ENCODE assay signal across 14 cellular contexts in genomic region chr5:180813418-180813817, GRCh38. TPM values are rescaled to one million over a fixed set of nuclear protein-coding genes. Genes with fewer than 3 reads are reported as not detected.
A peak's percentile ranks its signal among the peaks of the same experiment; 100 is the strongest.
DNase-seq lines count a peak whose midpoint lies in the region; ATAC-seq and TF ChIP-seq lines count a peak whose summit lies in the region.
"Had no signal": no experiment of that assay in that cellular context is flagged by ENCODE, and none has a peak within 500 bp of the region (broad histone marks: within the 10 kb centered on the region; RNA-seq: fewer than 3 reads in every experiment).

No MANE protein-coding gene starts in this region.

- H3K36me3 Mint-ChIP-seq in activated T-helper 17 cell treated with anti-CD3 and anti-CD28 coated beads, Interleukin-2, amount 50 U/mL, for 72 hours (ENCODE audit: low read depth), result peaks cover 20% of the 10 kb centered on the region
- H3K36me3 Mint-ChIP-seq in natural killer cell, result no peaks in the 10 kb centered on the region

- peak; percentile 45 for DNase-seq in CD1c-positive myeloid dendritic cell (ENCODE audit: extremely low spot score)
- no peak for DNase-seq in GM12865 (ENCODE audit: low read depth)
- DNase-seq in natural killer cell, result no peak
- no peak for DNase-seq in NCI-H526 (lab: John Stamatoyannopoulos, UW)
- no peak for DNase-seq in NK-92 (lab: John Stamatoyannopoulos, UW; ENCODE audit: unreplicated experiment)
- no peak for DNase-seq in NK-92 treated with Interleukin-12 subunit alpha and Interleukin-12 subunit beta, amount 100 ng/mL, for 24 hours (lab: John Stamatoyannopoulos, UW)
- DNase-seq: activated B cell treated with CpG ODN at 0.5 μM for 24 hours; activated naive CD4-positive, alpha-beta T cell treated with Interleukin-2 at 50 U/mL for 16 hours; DMS 273 treated with DMSO at 0.1 percent for 48 hours; foreskin fibroblast; left ventricle myocardium superior; NCI-H2081 had no signal

- intact Hi-C loops in natural killer cell (cut with micrococcal nuclease), result no loop called here

- H3K4me3 ChIP-seq in GM12865 (ENCODE audit: low read depth, low read length), result no peak overlapping the region

- ATAC-seq in activated T-helper 17 cell treated with anti-CD3 and anti-CD28 coated beads, Interleukin-2, amount 50 U/mL, for 72 hours (replicated peaks), result no peak
- ATAC-seq in natural killer cell, result no peak
- ATAC-seq in HG03095 (IDR thresholded peaks at IDR 0.05; ENCODE audit: unreplicated experiment), result no peak
- ATAC-seq: left ventricle myocardium superior had no signal

- H3K27ac Mint-ChIP-seq in activated T-helper 17 cell treated with anti-CD3 and anti-CD28 coated beads, Interleukin-2, amount 50 U/mL, for 72 hours, result peak overlapping the region; percentile 7
- peak overlapping the region in 1 of 2 donors; percentile 96 for H3K27ac Mint-ChIP-seq in natural killer cell

- no peaks in the 10 kb centered on the region for H3K9me3 Mint-ChIP-seq in activated T-helper 17 cell treated with anti-CD3 and anti-CD28 coated beads, Interleukin-2, amount 50 U/mL, for 72 hours
- H3K9me3 Mint-ChIP-seq in natural killer cell, result no peaks in the 10 kb centered on the region
- H3K9me3 Mint-ChIP-seq: activated B cell treated with CpG ODN at 0.5 μM for 24 hours had no signal

- peaks cover 42% of the 10 kb centered on the region for H3K4me1 Mint-ChIP-seq in activated T-helper 17 cell treated with anti-CD3 and anti-CD28 coated beads, Interleukin-2, amount 50 U/mL, for 72 hours
- H3K4me1 Mint-ChIP-seq in natural killer cell, result peaks cover 29 to 37% of the 10 kb centered on the region in 2 donors

- TF ChIP-seq CTCF in GM12865 (IDR thresholded peaks at IDR 0.05; ENCODE audit: insufficient read depth, low read depth, low read length, missing control alignments) (peak; percentile 14), natural killer cell (IDR thresholded peaks at IDR 0.05) (no peak)

- H3K4me3 Mint-ChIP-seq in activated T-helper 17 cell treated with anti-CD3 and anti-CD28 coated beads, Interleukin-2, amount 50 U/mL, for 72 hours, result peak overlapping the region; percentile 70
- H3K4me3 Mint-ChIP-seq in natural killer cell, result peak overlapping the region; percentile 69
- H3K4me3 Mint-ChIP-seq: activated B cell treated with CpG ODN at 0.5 μM for 24 hours had no signal

- H3K27me3 Mint-ChIP-seq in activated T-helper 17 cell treated with anti-CD3 and anti-CD28 coated beads, Interleukin-2, amount 50 U/mL, for 72 hours, result no peaks in the 10 kb centered on the region
- H3K27me3 Mint-ChIP-seq in natural killer cell (ENCODE audit: low read depth in 2 of 2), result peaks cover 8 to 10% of the 10 kb centered on the region in 2 donors
- H3K27me3 Mint-ChIP-seq: activated B cell treated with CpG ODN at 0.5 μM for 24 hours had no signal

RNA-seq across cellular contexts. Expression of gene MGAT1, which starts 10.8 kb away (rescaled TPM):
- 100 to 1,000 TPM; 170 to 308 TPM for total RNA-seq in activated T-helper 17 cell treated with anti-CD3 and anti-CD28 coated beads, Interleukin-2, amount 50 U/mL, for 72 hours
- 100 to 1,000 TPM; 105 to 149 (median 130) TPM for total RNA-seq in natural killer cell

RNA-seq across cellular contexts. Expression of gene ZFP62, which starts 47.7 kb away (rescaled TPM):
- 10 to 100 TPM; 16.6 to 20.8 TPM for total RNA-seq in activated T-helper 17 cell treated with anti-CD3 and anti-CD28 coated beads, Interleukin-2, amount 50 U/mL, for 72 hours
- total RNA-seq in natural killer cell, result 10 to 100 TPM; 16.6 to 21.0 (median 20.3) TPM
